In the genomic region with DNA sequence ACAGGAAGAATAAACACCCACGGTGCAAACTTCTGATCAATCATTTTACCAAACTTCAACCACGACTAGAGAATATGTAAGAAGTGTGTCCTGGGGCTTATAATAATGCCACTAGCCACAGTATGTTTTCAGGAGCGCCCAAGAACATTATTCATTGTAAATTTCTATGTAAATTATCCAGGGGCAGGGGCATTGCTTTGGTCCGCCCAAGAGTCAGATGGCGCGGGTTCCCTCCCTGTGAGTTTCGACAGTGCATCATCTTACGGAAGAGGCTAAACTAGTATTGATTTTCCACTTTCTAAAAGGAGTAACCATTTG, we compare ENCODE assay signal across 10 cellular contexts. TPM values are rescaled to one million over a fixed set of nuclear protein-coding genes. Genes with fewer than 3 reads are reported as not detected.
DNase-seq lines count a peak whose midpoint lies in the region; ATAC-seq lines count a peak whose summit lies in the region.
"Had no signal": no experiment of that assay in that cellular context is flagged by ENCODE, and none has a peak within 500 bp of the region (broad histone marks: within the 10 kb centered on the region; RNA-seq: fewer than 3 reads in every experiment).

No MANE protein-coding gene starts in this region.

- H3K4me1 ChIP-seq in iPS-20b (ENCODE audit: insufficient read depth, low read length): peaks cover 8% of the 10 kb centered on the region; the same call in 1 of the 2 replicates

- peak overlapping the region; percentile 19; the same call in 1 of the 2 replicates for H3K9ac ChIP-seq in iPS-20b (ENCODE audit: low read depth, low read length)

- H3K36me3 Mint-ChIP-seq in activated T-cell treated with anti-CD3 and anti-CD28 coated beads, Interleukin-2, amount 50 U/mL, for 4 hours (ENCODE audit: insufficient read depth): no peaks in the 10 kb centered on the region
- no peaks in the 10 kb centered on the region for H3K36me3 Mint-ChIP-seq in activated naive CD8-positive, alpha-beta T cell treated with anti-CD3 and anti-CD28 coated beads for 36 hours
- H3K36me3 Mint-ChIP-seq in stimulated activated memory B cell treated with anti-CD40 and anti-IgM and Interleukin-4, amounts not matched to agents 10 μg/mL and 1 μg/mL and 100 μg/mL, for 72 hours: no peaks in the 10 kb centered on the region

- no peaks in the 10 kb centered on the region for H3K9me3 Mint-ChIP-seq in activated T-cell treated with anti-CD3 and anti-CD28 coated beads, Interleukin-2, amount 50 U/mL, for 4 hours
- H3K9me3 Mint-ChIP-seq in activated naive CD8-positive, alpha-beta T cell treated with anti-CD3 and anti-CD28 coated beads for 36 hours: no peaks in the 10 kb centered on the region
- H3K9me3 Mint-ChIP-seq in stimulated activated memory B cell treated with anti-CD40 and anti-IgM and Interleukin-4, amounts not matched to agents 10 μg/mL and 1 μg/mL and 100 μg/mL, for 72 hours: peaks cover 4% of the 10 kb centered on the region

- H3K27ac ChIP-seq in iPS-20b (ENCODE audit: low read length): no peak overlapping the region

- DNase-seq in activated T-cell treated with anti-CD3 and anti-CD28 coated beads, Interleukin-2, amount 50 U/mL, for 4 hours: no peak
- DNase-seq in activated T-cell treated with anti-CD3 and anti-CD28 coated beads for 4 hours (no peak), EL (no peak), NCI-H2171 (lab: John Stamatoyannopoulos, UW) (no peak)
- DNase-seq in activated naive CD8-positive, alpha-beta T cell treated with anti-CD3 and anti-CD28 coated beads for 36 hours: no peak
- no peak for DNase-seq in stimulated activated CD4-positive, alpha-beta T cell treated with anti-CD3 and anti-CD28 coated beads, Interleukin-2, amount 100 ng/mL, for 48 hours
- DNase-seq: NCI-H1048 had no signal

- peaks cover 76% of the 10 kb centered on the region for H3K27me3 Mint-ChIP-seq in activated T-cell treated with anti-CD3 and anti-CD28 coated beads, Interleukin-2, amount 50 U/mL, for 4 hours (ENCODE audit: low read depth)
- H3K27me3 Mint-ChIP-seq in activated naive CD8-positive, alpha-beta T cell treated with anti-CD3 and anti-CD28 coated beads for 36 hours: peaks cover 88% of the 10 kb centered on the region
- peaks cover 79% of the 10 kb centered on the region for H3K27me3 Mint-ChIP-seq in stimulated activated memory B cell treated with anti-CD40 and anti-IgM and Interleukin-4, amounts not matched to agents 10 μg/mL and 1 μg/mL and 100 μg/mL, for 72 hours

- no peaks in the 10 kb centered on the region for H3K36me3 ChIP-seq in iPS-20b (ENCODE audit: insufficient read depth, low read depth, low read length)

- peak overlapping the region; percentile 78 for H3K4me3 ChIP-seq in iPS-20b (ENCODE audit: low read length)

- H3K4me3 Mint-ChIP-seq in activated T-cell treated with anti-CD3 and anti-CD28 coated beads, Interleukin-2, amount 50 U/mL, for 4 hours: peak overlapping the region; percentile 43
- H3K4me3 Mint-ChIP-seq in activated naive CD8-positive, alpha-beta T cell treated with anti-CD3 and anti-CD28 coated beads for 36 hours: peak overlapping the region; percentile 27
- peak overlapping the region; percentile 7 for H3K4me3 Mint-ChIP-seq in stimulated activated memory B cell treated with anti-CD40 and anti-IgM and Interleukin-4, amounts not matched to agents 10 μg/mL and 1 μg/mL and 100 μg/mL, for 72 hours

- peak in 1 of 2 donors; percentile 23 for ATAC-seq in activated T-cell treated with anti-CD3 and anti-CD28 coated beads, Interleukin-2, amount 50 U/mL, for 4 hours
- ATAC-seq in stimulated activated memory B cell treated with anti-CD40 and anti-IgM and Interleukin-4, amounts not matched to agents 10 μg/mL and 1 μg/mL and 100 μg/mL, for 72 hours: no peak

- H3K27me3 ChIP-seq in iPS-20b (ENCODE audit: insufficient read depth, low read length): peaks cover 82% of the 10 kb centered on the region

- no peaks in the 10 kb centered on the region for H3K9me3 ChIP-seq in iPS-20b (ENCODE audit: insufficient read depth, low read depth, low read length)

- H3K27ac Mint-ChIP-seq in activated naive CD8-positive, alpha-beta T cell treated with anti-CD3 and anti-CD28 coated beads for 36 hours: no peak overlapping the region
- H3K27ac Mint-ChIP-seq in stimulated activated memory B cell treated with anti-CD40 and anti-IgM and Interleukin-4, amounts not matched to agents 10 μg/mL and 1 μg/mL and 100 μg/mL, for 72 hours: no peak overlapping the region

- peaks cover 21% of the 10 kb centered on the region for H3K4me1 Mint-ChIP-seq in activated T-cell treated with anti-CD3 and anti-CD28 coated beads, Interleukin-2, amount 50 U/mL, for 4 hours (ENCODE audit: low read depth)
- H3K4me1 Mint-ChIP-seq in activated naive CD8-positive, alpha-beta T cell treated with anti-CD3 and anti-CD28 coated beads for 36 hours: peaks cover 24% of the 10 kb centered on the region
- H3K4me1 Mint-ChIP-seq in stimulated activated memory B cell treated with anti-CD40 and anti-IgM and Interleukin-4, amounts not matched to agents 10 μg/mL and 1 μg/mL and 100 μg/mL, for 72 hours: peaks cover 16% of the 10 kb centered on the region

RNA-seq across cellular contexts. Expression of gene POU3F2, which starts 10.6 kb away (rescaled TPM):
- total RNA-seq in activated T-cell treated with anti-CD3 and anti-CD28 coated beads, Interleukin-2, amount 50 U/mL, for 4 hours: not detected
- not detected for total RNA-seq in activated naive CD8-positive, alpha-beta T cell treated with anti-CD3 and anti-CD28 coated beads for 36 hours
- total RNA-seq: mesenteric fat pad had no signal
